Comparison of ENCODE assay signal across 8 cellular contexts in the genomic region with DNA sequence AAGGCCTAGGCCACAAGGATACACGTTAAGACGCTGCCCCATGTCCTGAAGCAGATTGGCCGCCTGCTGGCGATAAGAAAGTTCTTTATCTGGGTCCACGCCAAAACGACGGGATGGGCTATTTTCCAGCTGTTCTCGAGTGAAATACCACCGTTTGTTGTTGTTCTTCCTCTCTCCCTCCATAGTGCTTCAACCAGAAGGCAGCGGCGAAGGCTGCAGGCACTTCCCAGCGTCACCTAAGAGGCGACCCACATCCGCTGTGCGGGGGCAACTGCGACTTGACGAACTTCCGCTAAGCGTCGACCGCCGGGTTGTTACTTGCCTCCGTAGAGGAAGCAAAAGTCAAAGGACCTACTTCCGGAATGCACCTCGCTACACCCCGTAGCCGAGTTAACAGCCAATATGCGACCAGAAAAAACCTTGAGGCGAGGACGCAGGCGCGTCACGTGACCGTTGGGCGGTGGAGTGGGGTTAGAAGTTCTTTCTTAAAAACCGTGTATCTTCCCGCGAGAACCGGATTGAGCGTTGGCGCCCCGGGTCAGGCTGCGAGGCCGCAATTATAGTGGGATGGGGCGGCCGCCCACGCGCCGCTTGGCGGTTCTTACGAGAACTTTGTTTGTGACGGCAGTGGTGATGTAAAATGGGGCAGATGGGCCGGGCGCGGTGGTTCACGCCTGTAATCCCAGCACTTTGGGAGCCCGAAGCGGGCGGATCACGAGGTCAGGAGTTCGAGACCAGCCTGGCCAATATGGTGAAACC. TPM values are rescaled to one million over a fixed set of nuclear protein-coding genes. Genes with fewer than 3 reads are reported as not detected.
DNase-seq lines count a peak whose midpoint lies in the region; ATAC-seq and TF ChIP-seq lines count a peak whose summit lies in the region.

A gene (minus strand): TSS at position 215 of the 759 bp plus-strand sequence. CDS start 32 bp downstream, at position 183.

- H3K36me3 ChIP-seq in MM.1S (replicated peaks; ENCODE audit: insufficient read depth, low read length): peaks cover 4% of the 10 kb centered on the region

- H4K20me1 ChIP-seq in MM.1S (ENCODE audit: insufficient read depth, low read length): 0 out of 2 replicates have a peak, but pooled peaks cover 4% of the 10 kb centered on the region

- H3K36me3 Mint-ChIP-seq in nephron progenitor cell (ENCODE audit: low read depth): peaks cover 35% of the 10 kb centered on the region

- H3K27ac Mint-ChIP-seq in nephron progenitor cell: peak within 1 kb of the TSS; percentile 99
- H3K27ac Mint-ChIP-seq in stimulated activated naive CD8-positive, alpha-beta T cell treated with anti-CD3 and anti-CD28 coated beads, Interleukin-15, amount 100 ng/mL, for 72 hours: peak within 1 kb of the TSS; percentile 99 to 100

- peaks cover 10% of the 10 kb centered on the region for H3K27me3 Mint-ChIP-seq in nephron progenitor cell (ENCODE audit: low read depth, poor library complexity)
- H3K27me3 Mint-ChIP-seq in stimulated activated naive CD8-positive, alpha-beta T cell treated with anti-CD3 and anti-CD28 coated beads, Interleukin-15, amount 100 ng/mL, for 72 hours: no peaks in the 10 kb centered on the region

- peak within 1 kb of the TSS; percentile 83 for H2AFZ ChIP-seq in MM.1S (ENCODE audit: low read length)

- peaks cover 23% of the 10 kb centered on the region for H3F3A ChIP-seq in MM.1S (ENCODE audit: insufficient read depth, low read length)

- H3K4me3 ChIP-seq in MM.1S (ENCODE audit: low read length): peak within 1 kb of the TSS; percentile 87
- peak within 1 kb of the TSS; percentile 96 for H3K4me3 ChIP-seq in fibroblast of the aortic adventitia (ENCODE audit: low read depth, low read length)

- peaks cover 10% of the 10 kb centered on the region for H3K4me1 ChIP-seq in MM.1S (ENCODE audit: low read length)

- DNase-seq in GDM1 (lab: John Stamatoyannopoulos, UW) (peak; percentile 99), HCEC 1CT (peak; percentile 100), MM.1S (peak; percentile 100), SIG-M5 (lab: John Stamatoyannopoulos, UW) (peak; percentile 99), activated gamma-delta T cell (lab: John Stamatoyannopoulos, UW) (peak; percentile 96), fibroblast of the aortic adventitia (ENCODE audit: low read depth) (peak; percentile 100), nephron progenitor cell (peak; percentile 96)
- DNase-seq in stimulated activated naive CD8-positive, alpha-beta T cell treated with anti-CD3 and anti-CD28 coated beads, Interleukin-15, amount 100 ng/mL, for 72 hours: peak; percentile 99 to 100

- TF ChIP-seq CTCF in MM.1S (IDR thresholded peaks at IDR 0.05; ENCODE audit: low read length) (peak; percentile 6; the same call in 1 of the 2 replicates), fibroblast of the aortic adventitia (IDR thresholded peaks at IDR 0.05; ENCODE audit: insufficient read depth, low read length) (peak; percentile 48), nephron progenitor cell (IDR thresholded peaks at IDR 0.05) (no peak)

- H3K9ac ChIP-seq in MM.1S (ENCODE audit: low read length): peak within 1 kb of the TSS; percentile 96

- H3K9me2 ChIP-seq in MM.1S (replicated peaks; ENCODE audit: insufficient read depth, low read length): no peaks in the 10 kb centered on the region

- peak; percentile 98 for ATAC-seq in stimulated activated naive CD8-positive, alpha-beta T cell treated with anti-CD3 and anti-CD28 coated beads, Interleukin-15, amount 100 ng/mL, for 72 hours

- H3K9me3 ChIP-seq in MM.1S (replicated peaks; ENCODE audit: insufficient read depth, low read length): no peaks in the 10 kb centered on the region

- H3K27me3 ChIP-seq in MM.1S (replicated peaks; ENCODE audit: insufficient read depth, low read length): no peaks in the 10 kb centered on the region

- peaks cover 40% of the 10 kb centered on the region for H3K9me3 Mint-ChIP-seq in nephron progenitor cell
- H3K9me3 Mint-ChIP-seq in stimulated activated naive CD8-positive, alpha-beta T cell treated with anti-CD3 and anti-CD28 coated beads, Interleukin-15, amount 100 ng/mL, for 72 hours: peaks cover 17 to 27% of the 10 kb centered on the region in 2 donors

- peaks cover 38% of the 10 kb centered on the region for H3K4me1 Mint-ChIP-seq in nephron progenitor cell
- H3K4me1 Mint-ChIP-seq in stimulated activated naive CD8-positive, alpha-beta T cell treated with anti-CD3 and anti-CD28 coated beads, Interleukin-15, amount 100 ng/mL, for 72 hours: peaks cover 34% of the 10 kb centered on the region

- peak within 1 kb of the TSS; percentile 96 for H3K27ac ChIP-seq in MM.1S (ENCODE audit: low read length)

- peak within 1 kb of the TSS; percentile 92 for H3K4me3 Mint-ChIP-seq in nephron progenitor cell
- peak within 1 kb of the TSS; percentile 87 to 95 for H3K4me3 Mint-ChIP-seq in stimulated activated naive CD8-positive, alpha-beta T cell treated with anti-CD3 and anti-CD28 coated beads, Interleukin-15, amount 100 ng/mL, for 72 hours

- H3K79me2 ChIP-seq in MM.1S (ENCODE audit: low read length): peaks cover 48% of the 10 kb centered on the region

- H3K4me2 ChIP-seq in MM.1S (ENCODE audit: low read depth, low read length): peak within 1 kb of the TSS; percentile 87

RNA-seq across cellular contexts. Expression of the gene that starts here (rescaled TPM):
- 21.1 and 34.3 TPM in 2 replicates for total RNA-seq in fibroblast of the aortic adventitia (ENCODE audit: low replicate concordance)

Comparison
In these comparisons a context has a peak if more than half of its experiments do, and no peak if none do; other contexts are left out.
1. Peak in every context shown above with its lines: DNase-seq, ATAC-seq, H3K4me3 ChIP-seq and H3K27ac ChIP-seq.